In the genomic region with DNA sequence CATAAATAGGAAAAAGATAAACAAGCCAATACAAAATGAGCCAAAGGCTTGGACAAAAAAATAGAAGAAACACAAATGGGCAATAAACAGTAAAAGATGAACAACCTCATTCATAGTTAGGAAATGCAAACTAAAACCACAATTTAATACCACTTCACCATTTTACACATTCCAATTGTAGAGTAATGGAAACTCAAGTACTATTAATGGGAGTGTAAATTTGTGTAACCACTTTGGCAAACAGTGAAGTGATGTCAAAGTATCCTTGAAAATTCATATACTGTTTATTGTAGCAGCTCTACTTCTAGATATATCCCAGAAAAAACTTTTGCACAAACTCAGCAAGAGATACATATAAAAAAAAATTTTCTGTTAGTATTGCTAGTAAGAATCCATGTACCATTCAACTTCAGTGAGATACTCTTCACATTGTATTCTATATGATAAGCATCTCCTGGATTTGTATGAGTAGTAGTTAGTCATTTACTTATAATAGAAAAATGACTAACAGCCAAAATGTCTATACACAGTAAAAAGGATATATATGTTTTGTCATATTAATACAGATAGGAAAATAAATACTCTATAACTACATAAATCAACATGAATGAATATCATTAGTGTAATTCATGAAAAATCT, we compare ENCODE assay signal across 16 cellular contexts.
"Had no signal": no experiment of that assay in that cellular context is flagged by ENCODE, and none has a peak within 500 bp of the region (broad histone marks: within the 10 kb centered on the region; RNA-seq: fewer than 3 reads in every experiment).

No MANE protein-coding gene starts in this region.

- H3K36me3 Mint-ChIP-seq: naive thymus-derived CD4-positive, alpha-beta T cell; stimulated activated effector memory CD8-positive, alpha-beta T cell treated with anti-CD3 and anti-CD28 coated beads, Interleukin-12 subunit alpha, Interleukin-12 subunit beta, amount 100 ng/mL, for 72 hours had no signal

- H3K4me3 ChIP-seq: cardiac muscle cell, dorsolateral prefrontal cortex, mucosa of descending colon, sigmoid colon had no signal

- H3K4me3 Mint-ChIP-seq: activated T-helper 1 cell treated with anti-CD3 and anti-CD28 coated beads, Interleukin-12 subunit alpha, Interleukin-12 subunit beta, Interleukin-2, Interleukin-4 antibody, amounts not matched to agents 30 ng/mL and 10 ng/mL and 1 ng/mL, durations not matched to agents 14 hours and 24 hours and 36 hours; endodermal cell; naive thymus-derived CD4-positive, alpha-beta T cell; stimulated activated effector memory CD8-positive, alpha-beta T cell treated with anti-CD3 and anti-CD28 coated beads, Interleukin-12 subunit alpha, Interleukin-12 subunit beta, amount 100 ng/mL, for 72 hours had no signal

- H3K4me1 ChIP-seq: parathyroid adenoma had no signal

- H3K36me3 ChIP-seq: cardiac muscle cell, neutrophil, sigmoid colon had no signal

- ATAC-seq: activated CD4-positive, CD25-positive, alpha-beta regulatory T cell treated with anti-CD3 and anti-CD28 coated beads, Interleukin-2, amount 50 U/mL, for 24 hours; left lobe of liver; mucosa of descending colon; naive thymus-derived CD4-positive, alpha-beta T cell; stimulated activated effector memory CD8-positive, alpha-beta T cell treated with anti-CD3 and anti-CD28 coated beads, Interleukin-12 subunit alpha, Interleukin-12 subunit beta, amount 100 ng/mL, for 72 hours had no signal

- DNase-seq: activated naive CD4-positive, alpha-beta T cell treated with Interleukin-2 at 50 U/mL for 16 hours; dorsolateral prefrontal cortex; endodermal cell; islet precursor cell; mucosa of descending colon; naive thymus-derived CD4-positive, alpha-beta T cell; sigmoid colon; stimulated activated CD4-positive, alpha-beta T cell treated with anti-CD3 and anti-CD28 coated beads, Interleukin-2, amount 100 ng/mL, for 24 hours; T1000 had no signal

- H3K27me3 ChIP-seq: cardiac muscle cell, neutrophil, sigmoid colon had no signal

- H3K27ac Mint-ChIP-seq: activated T-helper 1 cell treated with anti-CD3 and anti-CD28 coated beads, Interleukin-12 subunit alpha, Interleukin-12 subunit beta, Interleukin-2, Interleukin-4 antibody, amounts not matched to agents 30 ng/mL and 10 ng/mL and 1 ng/mL, durations not matched to agents 14 hours and 24 hours and 36 hours; endodermal cell; naive thymus-derived CD4-positive, alpha-beta T cell; stimulated activated effector memory CD8-positive, alpha-beta T cell treated with anti-CD3 and anti-CD28 coated beads, Interleukin-12 subunit alpha, Interleukin-12 subunit beta, amount 100 ng/mL, for 72 hours had no signal

- H3K4me1 Mint-ChIP-seq: naive thymus-derived CD4-positive, alpha-beta T cell; stimulated activated effector memory CD8-positive, alpha-beta T cell treated with anti-CD3 and anti-CD28 coated beads, Interleukin-12 subunit alpha, Interleukin-12 subunit beta, amount 100 ng/mL, for 72 hours had no signal

- H3K79me2 ChIP-seq: parathyroid adenoma had no signal

- H3K9me3 ChIP-seq: mucosa of descending colon, neutrophil, sigmoid colon had no signal

- H2AFZ ChIP-seq: parathyroid adenoma had no signal

- H3K27ac ChIP-seq: cardiac muscle cell, dorsolateral prefrontal cortex, neutrophil, parathyroid adenoma, sigmoid colon had no signal

- H3K9me3 Mint-ChIP-seq: activated T-helper 1 cell treated with anti-CD3 and anti-CD28 coated beads, Interleukin-12 subunit alpha, Interleukin-12 subunit beta, Interleukin-2, Interleukin-4 antibody, amounts not matched to agents 30 ng/mL and 10 ng/mL and 1 ng/mL, durations not matched to agents 14 hours and 24 hours and 36 hours had no signal

- H3K9ac ChIP-seq: parathyroid adenoma had no signal
